ENCODE assay signal across 23 cellular contexts in genomic region chr18:58828399-58829121, GRCh38. TPM values are rescaled to one million over a fixed set of nuclear protein-coding genes. Genes with fewer than 3 reads are reported as not detected.
DNase-seq lines count a peak whose midpoint lies in the region; ATAC-seq, FAIRE-seq and TF ChIP-seq lines count a peak whose summit lies in the region.
"Had no signal": no experiment of that assay in that cellular context is flagged by ENCODE, and none has a peak within 500 bp of the region (broad histone marks: within the 10 kb centered on the region; RNA-seq: fewer than 3 reads in every experiment).

No MANE protein-coding gene starts in this region.

- H3K27me3 ChIP-seq in Panc1 (ENCODE audit: control insufficient read depth, insufficient read depth, low read length) = no peaks in the 10 kb centered on the region
- H3K27me3 ChIP-seq in H1 (replicated peaks in 1 of 4; ENCODE audit: control insufficient read depth in 3 of 4, extremely low read depth in 1 of 4, insufficient read depth in 3 of 4, low read length in 3 of 4) = no peaks in the 10 kb centered on the region
- no peaks in the 10 kb centered on the region for H3K27me3 ChIP-seq in neural progenitor cell
- no peaks in the 10 kb centered on the region for H3K27me3 ChIP-seq in thoracic aorta (replicated peaks; ENCODE audit: insufficient read depth)
- H3K27me3 ChIP-seq: BLaER1 treated with 17β-estradiol and CSF1 and Interleukin-3, amounts not matched to agents 10 nM and 100 nM had no signal

- POLR2A ChIA-PET in Panc1 (lab: Charles Lee) = no interaction called here
- POLR2A ChIA-PET in H1 (lab: Charles Lee; ENCODE audit: partially characterized antibody) = interaction anchor here (0.6 to 2.1 kb wide), 4 partner anchors 36 to 283 kb away, joined by 3 to 10 read pairs (median 6); partner anchors contain the start of gene ZNF532

- H4K91ac ChIP-seq in H1 (replicated peaks; ENCODE audit: insufficient read length, low read length) = no peak overlapping the region

- no peak overlapping the region for H2BK5ac ChIP-seq in H1 (ENCODE audit: low read depth, low read length)

- no peak overlapping the region for H3K56ac ChIP-seq in H1 (replicated peaks; ENCODE audit: insufficient read length, low read depth, low read length)

- H3K27ac Mint-ChIP-seq in neural progenitor cell = peak overlapping the region; percentile 27
- H3K27ac Mint-ChIP-seq in activated CD4-positive, alpha-beta T cell treated with anti-CD3 and anti-CD28 coated beads, Interleukin-2, amount 10 ng/mL, durations not matched to agents 24 days and 14 days = no peak overlapping the region
- H3K27ac Mint-ChIP-seq: CD8-positive, alpha-beta memory T cell; IgD-negative memory B cell had no signal

- intact Hi-C loops in Panc1 (cut with micrococcal nuclease; ENCODE audit: unreplicated experiment) = no loop called here
- intact Hi-C loops in activated CD4-positive, alpha-beta T cell treated with anti-CD3 and anti-CD28 coated beads, Interleukin-2, amount 10 ng/mL, durations not matched to agents 24 days and 14 days (cut with micrococcal nuclease) = no loop called here

- H2BK120ac ChIP-seq in H1 (replicated peaks; ENCODE audit: low read depth, low read length) = no peak overlapping the region

- DNase-seq in Panc1 (ENCODE audit: low read depth, low spot score) (no peak), H1 (ENCODE audit: low read depth in 1 of 2, low spot score in 2 of 2) (no peak), neural progenitor cell (ENCODE audit: low spot score) (no peak), thoracic aorta (ENCODE audit: low spot score) (no peak), DMS53 (lab: John Stamatoyannopoulos, UW) (no peak)
- DNase-seq in activated naive CD4-positive, alpha-beta T cell treated with Interleukin-2 at 50 U/mL for 16 hours = no peak
- no peak for DNase-seq in activated CD4-positive, alpha-beta T cell treated with anti-CD3 and anti-CD28 coated beads, Interleukin-2, amount 10 ng/mL, durations not matched to agents 24 days and 14 days
- DNase-seq: CD8-positive, alpha-beta memory T cell; DND-41; GDM1; H7; Kasumi-1; MM.1S; NCI-H1092 treated with DMSO at 0.1 percent for 48 hours; NCI-H2107; NCI-H2227 treated with DMSO at 0.1 percent for 48 hours; NCI-H524 had no signal

- no peak overlapping the region for H3K4me3 ChIP-seq in Panc1 (ENCODE audit: low read depth in 2 of 2, low read length in 2 of 2)
- no peak overlapping the region for H3K4me3 ChIP-seq in H1 (ENCODE audit: extremely low read depth in 1 of 4, insufficient read depth in 2 of 4, low read depth in 3 of 4, low read length in 4 of 4)
- H3K4me3 ChIP-seq in neural progenitor cell = no peak overlapping the region
- no peak overlapping the region for H3K4me3 ChIP-seq in thoracic aorta
- H3K4me3 ChIP-seq: A549; BLaER1 treated with 17β-estradiol and CSF1 and Interleukin-3, amounts not matched to agents 10 nM and 100 nM had no signal

- H2BK20ac ChIP-seq in H1 (ENCODE audit: low read length) = peak overlapping the region; percentile 89; the same call in 1 of the 2 replicates

- CTCF ChIA-PET in Panc1 (lab: Charles Lee) (interaction anchor here (0.6 to 0.7 kb wide), 3 partner anchors 9 to 175 kb away, joined by 4 to 6 read pairs (median 4); no protein-coding TSS in a partner anchor), H1 (lab: Charles Lee; ENCODE audit: partially characterized antibody) (interaction anchor here (0.6 to 1.7 kb wide), 9 partner anchors 10 to 536 kb away, joined by 3 to 6 read pairs (median 3); no protein-coding TSS in a partner anchor)

- H3K4me2 ChIP-seq in H1 (ENCODE audit: insufficient read depth in 1 of 2, low read depth in 2 of 2, low read length in 2 of 2) (no peak overlapping the region), neural progenitor cell (no peak overlapping the region)
- H3K4me2 ChIP-seq: A549; BLaER1 treated with 17β-estradiol and CSF1 and Interleukin-3, amounts not matched to agents 10 nM and 100 nM had no signal

- H2AFZ ChIP-seq in H1 (ENCODE audit: low read length) = no peak overlapping the region
- no peak overlapping the region for H2AFZ ChIP-seq in neural progenitor cell (replicated peaks)

- H3K36me3 Mint-ChIP-seq in neural progenitor cell = peaks cover 7% of the 10 kb centered on the region
- no peaks in the 10 kb centered on the region for H3K36me3 Mint-ChIP-seq in activated CD4-positive, alpha-beta T cell treated with anti-CD3 and anti-CD28 coated beads, Interleukin-2, amount 10 ng/mL, durations not matched to agents 24 days and 14 days (ENCODE audit: low read depth)
- H3K36me3 Mint-ChIP-seq: CD8-positive, alpha-beta memory T cell; IgD-negative memory B cell had no signal

- H3K23me2 ChIP-seq in H1 (ENCODE audit: low read depth, low read length) = no peaks in the 10 kb centered on the region

- no peak overlapping the region for H4K8ac ChIP-seq in H1 (ENCODE audit: extremely low read depth, insufficient read depth, low read length)

- no peak for TF ChIP-seq EP300 in H1 (IDR thresholded peaks at IDR 0.05; ENCODE audit: borderline replicate concordance in 1 of 2, low read depth in 2 of 2, low read length in 2 of 2)

- H3K18ac ChIP-seq in H1 (ENCODE audit: extremely low read depth, low read length) = no peak overlapping the region

- no peaks in the 10 kb centered on the region for H3K79me1 ChIP-seq in H1 (ENCODE audit: low read depth, low read length)

- in situ Hi-C loops in Panc1 (cut with HindIII; ENCODE audit: low pct_unique_long_range_greater_than_20kb, low sequenced_read_pairs) = no loop called here

- peak overlapping the region; percentile 29; the same call in 1 of the 2 replicates for H2BK12ac ChIP-seq in H1 (ENCODE audit: low read depth, low read length)

- no peak for TF ChIP-seq CTCF in Panc1 (IDR thresholded peaks at IDR 0.05)
- no peak for TF ChIP-seq CTCF in H1 (IDR thresholded peaks at IDR 0.05; ENCODE audit: control extremely low read depth in 1 of 3, insufficient read depth in 1 of 3, low read depth in 1 of 3, low read length in 3 of 3)
- TF ChIP-seq CTCF in neural progenitor cell (IDR thresholded peaks at IDR 0.05) = no peak
- no peak for TF ChIP-seq CTCF in thoracic aorta (IDR thresholded peaks at IDR 0.05)

- no peak overlapping the region for H2AK5ac ChIP-seq in H1 (ENCODE audit: low read depth, low read length)

- H3K27me3 Mint-ChIP-seq in neural progenitor cell (ENCODE audit: insufficient read depth, low read depth) = peaks cover 9% of the 10 kb centered on the region
- peaks cover 22% of the 10 kb centered on the region for H3K27me3 Mint-ChIP-seq in activated CD4-positive, alpha-beta T cell treated with anti-CD3 and anti-CD28 coated beads, Interleukin-2, amount 10 ng/mL, durations not matched to agents 24 days and 14 days

- peaks cover 11% of the 10 kb centered on the region for H3K9me3 Mint-ChIP-seq in neural progenitor cell
- H3K9me3 Mint-ChIP-seq in activated CD4-positive, alpha-beta T cell treated with anti-CD3 and anti-CD28 coated beads, Interleukin-2, amount 10 ng/mL, durations not matched to agents 24 days and 14 days = no peaks in the 10 kb centered on the region

- no peaks in the 10 kb centered on the region for H3F3A ChIP-seq in neural progenitor cell (ENCODE audit: low read depth)

- H3K14ac ChIP-seq in H1 (ENCODE audit: insufficient read length) = no peak overlapping the region

- H2BK15ac ChIP-seq in H1 (ENCODE audit: low read length) = peak overlapping the region; percentile 40; the same call in 1 of the 2 replicates

- peaks cover 38% of the 10 kb centered on the region for H3K4me1 Mint-ChIP-seq in neural progenitor cell
- no peaks in the 10 kb centered on the region for H3K4me1 Mint-ChIP-seq in activated CD4-positive, alpha-beta T cell treated with anti-CD3 and anti-CD28 coated beads, Interleukin-2, amount 10 ng/mL, durations not matched to agents 24 days and 14 days
- H3K4me1 Mint-ChIP-seq: CD8-positive, alpha-beta memory T cell; IgD-negative memory B cell had no signal

- H3K9ac ChIP-seq in H1 (replicated peaks in 1 of 4; ENCODE audit: extremely low read depth in 1 of 4, low read depth in 3 of 4, low read length in 3 of 4) (no peak overlapping the region), neural progenitor cell (no peak overlapping the region)
- H3K9ac ChIP-seq: BLaER1 treated with 17β-estradiol and CSF1 and Interleukin-3, amounts not matched to agents 10 nM and 100 nM had no signal

- H3K23ac ChIP-seq in H1 (ENCODE audit: insufficient read length) = no peak overlapping the region

- H4K5ac ChIP-seq in H1 (ENCODE audit: insufficient read length, low read depth, low read length) = no peak overlapping the region

- TF ChIP-seq POLR2A in H1 (IDR thresholded peaks at IDR 0.05; ENCODE audit: control extremely low read depth in 1 of 2, low read depth in 2 of 2, low read length in 2 of 2) = no peak

- H4K20me1 ChIP-seq in H1 (replicated peaks in 1 of 2; ENCODE audit: control insufficient read depth in 1 of 2, insufficient read depth in 2 of 2, low read length in 2 of 2) (no peaks in the 10 kb centered on the region), neural progenitor cell (ENCODE audit: low read depth) (no peaks in the 10 kb centered on the region)
- H4K20me1 ChIP-seq: BLaER1 treated with 17β-estradiol and CSF1 and Interleukin-3, amounts not matched to agents 10 nM and 100 nM had no signal

- no peaks in the 10 kb centered on the region for H3K4me1 ChIP-seq in Panc1 (ENCODE audit: control insufficient read depth, insufficient read depth, low read length)
- peaks cover 2 to 4% (median 3%) of the 10 kb centered on the region in 4 experiments; a peak in 4 of 7 replicates for H3K4me1 ChIP-seq in H1 (replicated peaks in 1 of 4; ENCODE audit: control insufficient read depth in 3 of 4, insufficient read depth in 4 of 4, low read length in 3 of 4)
- no peaks in the 10 kb centered on the region for H3K4me1 ChIP-seq in neural progenitor cell
- peaks cover 22 to 39% of the 10 kb centered on the region in 2 donors for H3K4me1 ChIP-seq in thoracic aorta (ENCODE audit: control insufficient read depth in 1 of 2, low read depth in 2 of 2)

- H3K36me3 ChIP-seq in Panc1 (ENCODE audit: control insufficient read depth, insufficient read depth, low read length) = no peaks in the 10 kb centered on the region
- H3K36me3 ChIP-seq in H1 (ENCODE audit: control insufficient read depth in 2 of 4, insufficient read depth in 4 of 4, low read length in 3 of 4) = 0 out of 8 replicates have a peak, but pooled peaks cover 0 to 4% (median 0%) of the 10 kb centered on the region in 4 experiments
- H3K36me3 ChIP-seq in neural progenitor cell = no peaks in the 10 kb centered on the region
- no peaks in the 10 kb centered on the region for H3K36me3 ChIP-seq in thoracic aorta
- H3K36me3 ChIP-seq: BLaER1 treated with 17β-estradiol and CSF1 and Interleukin-3, amounts not matched to agents 10 nM and 100 nM had no signal

- TF ChIP-seq RAD21 in H1 (IDR thresholded peaks at IDR 0.05 in 1 of 2, conservative IDR thresholded peaks at IDR 0.05 in 1 of 2; ENCODE audit: low read depth in 2 of 2, low read length in 2 of 2) = no peak

- no peak overlapping the region for H3K4me3 Mint-ChIP-seq in neural progenitor cell
- H3K4me3 Mint-ChIP-seq in activated CD4-positive, alpha-beta T cell treated with anti-CD3 and anti-CD28 coated beads, Interleukin-2, amount 10 ng/mL, durations not matched to agents 24 days and 14 days = no peak overlapping the region
- H3K4me3 Mint-ChIP-seq: CD8-positive, alpha-beta memory T cell; IgD-negative memory B cell had no signal

- BruUV-seq in Panc1 (replicated peaks; lab: Mats Ljungman, UMichigan) = no TSS peak

- H3K27ac ChIP-seq in Panc1 (ENCODE audit: low read length) = peak overlapping the region; percentile 34; the same call in 1 of the 2 replicates
- H3K27ac ChIP-seq in H1 (ENCODE audit: low read depth, low read length) = no peak overlapping the region
- no peak overlapping the region for H3K27ac ChIP-seq in neural progenitor cell
- peak overlapping the region; percentile 55 to 78 for H3K27ac ChIP-seq in thoracic aorta
- H3K27ac ChIP-seq: BLaER1 treated with 17β-estradiol and CSF1 and Interleukin-3, amounts not matched to agents 10 nM and 100 nM had no signal

- H3K79me2 ChIP-seq in H1 (ENCODE audit: control insufficient read depth in 1 of 2, insufficient read depth in 2 of 2, low read length in 2 of 2) (no peaks in the 10 kb centered on the region), neural progenitor cell (ENCODE audit: low read depth) (no peaks in the 10 kb centered on the region)

- no peak overlapping the region for H3K4ac ChIP-seq in H1 (replicated peaks; ENCODE audit: insufficient read length, low read depth, low read length)

- 93% methylated on average over 12 of the region's 12 CpGs; no CpG with 5 or more reads in 1 of the 2 experiments for WGBS in H1 (ENCODE audit: extremely low coverage in 1 of 2, insufficient coverage in 1 of 2, insufficient read length in 1 of 2, insufficient replicate concordance in 2 of 2, low coverage in 1 of 2, low lambda C conversion rate in 2 of 2, missing lambda C conversion rate in 1 of 2), 2 experiments

- ATAC-seq in Panc1 (no peak), thoracic aorta (ENCODE audit: insufficient number of reproducible peaks, low FRiP score, low read depth) (no peak), HG02798 (IDR thresholded peaks at IDR 0.05; ENCODE audit: poor library complexity, unreplicated experiment) (no peak)
- ATAC-seq: A549, Right ventricle myocardium inferior had no signal

- FAIRE-seq in H1 (lab: Jason Lieb, UNC) = no peak
- FAIRE-seq: A549, GM12891 had no signal

- H3K9me3 ChIP-seq in Panc1 (ENCODE audit: control insufficient read depth, insufficient read depth, low read depth, low read length) (no peaks in the 10 kb centered on the region), H1 (ENCODE audit: insufficient read depth in 2 of 2, low read depth in 1 of 2, low read length in 1 of 2) (peaks cover 0 to 9% of the 10 kb centered on the region in 2 experiments; a peak in 3 of 4 replicates), neural progenitor cell (ENCODE audit: low read depth) (no peaks in the 10 kb centered on the region), thoracic aorta (no peaks in the 10 kb centered on the region)
- H3K9me3 ChIP-seq: A549 had no signal

RNA-seq across cellular contexts. Expression of gene ZNF532, which starts 36.1 kb away (rescaled TPM):
- total RNA-seq in Panc1 (2021; ENCODE audit: unreplicated experiment) (49.8 TPM), neural progenitor cell (ENCODE audit: low replicate concordance) (121 and 137 TPM in 2 replicates), thoracic aorta (100 to 1,000 TPM; 133 to 211 TPM)
- polyA plus RNA-seq in Panc1 (2012; ENCODE audit: insufficient read length) = 33.3 TPM
- total RNA-seq in H1 (2021; fragmentation: NEBNext Ultra II Directional; extraction: Animal tissue kit (Norgen Biotek cat#: 25700)) = 240 and 241 TPM in 2 replicates
- 132 and 143 TPM in 2 replicates for polyA plus RNA-seq in H1 (2011; rRNA removed)
- 148 TPM for polyA plus RNA-seq in H1 (2011; cell fraction: cytosol; rRNA removed)
- polyA plus RNA-seq in H1 (2011; cell fraction: nucleus; rRNA removed) = 482 TPM
- polyA plus RNA-seq in H1 (2012, experiment 1 of 2) = 101 to 122 TPM (median 117 TPM) in 4 replicates
- polyA plus RNA-seq in H1 (2012, experiment 2 of 2) = 7.5 TPM
- polyA plus RNA-seq in H1 (2013, experiment 1 of 2) = 144 TPM
- polyA plus RNA-seq in H1 (2013, experiment 2 of 2) = 132 TPM
- 742 and 919 TPM in 2 replicates for polyA minus RNA-seq in H1 (2011; rRNA and poly(A)+ RNA removed)
- polyA minus RNA-seq in H1 (2011; cell fraction: cytosol; rRNA and poly(A)+ RNA removed) = 169 TPM
- 575 TPM for polyA minus RNA-seq in H1 (2011; cell fraction: nucleus; rRNA and poly(A)+ RNA removed)
- total RNA-seq in activated CD4-positive, alpha-beta T cell treated with anti-CD3 and anti-CD28 coated beads, Interleukin-2, amount 10 ng/mL, durations not matched to agents 24 days and 14 days = 0.79 and 1.0 TPM in 2 replicates

Comparison
In these comparisons a context has a peak if more than half of its experiments do, and no peak if none do; other contexts are left out.
1. H3K27ac ChIP-seq: peak in Panc1 (single experiment) and thoracic aorta (2 of 2); none in H1 (single experiment) and neural progenitor cell (single experiment).
2. RNA of gene ZNF532, which starts 36.1 kb away (total RNA-seq): 240 to 241 TPM in H1, 133 to 211 TPM in thoracic aorta, 121 to 137 TPM in neural progenitor cell and 49.8 TPM in Panc1 (single experiment); 0.79 to 1.0 TPM in activated CD4-positive, alpha-beta T cell treated with anti-CD3 and anti-CD28 coated beads, Interleukin-2, amount 10 ng/mL, durations not matched to agents 24 days and 14 days; every median in the first group is over 10 times any median in the second.